14 cellular contexts compared by ENCODE assay signal in genomic region chr1:207871117-207871649, GRCh38. TPM values are rescaled to one million over a fixed set of nuclear protein-coding genes. Genes with fewer than 3 reads are reported as not detected.
A peak's percentile ranks its signal among the peaks of the same experiment; 100 is the strongest.
DNase-seq lines count a peak whose midpoint lies in the region; ATAC-seq and TF ChIP-seq lines count a peak whose summit lies in the region.
"Had no signal": no experiment of that assay in that cellular context is flagged by ENCODE, and none has a peak within 500 bp of the region (broad histone marks: within the 10 kb centered on the region; RNA-seq: fewer than 3 reads in every experiment).

No MANE protein-coding gene starts in this region.

- H3K27me3 ChIP-seq in Loucy (ENCODE audit: insufficient read depth, low read length, poor library complexity, severe bottlenecking) = no peaks in the 10 kb centered on the region
- peaks cover 31% of the 10 kb centered on the region for H3K27me3 ChIP-seq in endodermal cell (ENCODE audit: control insufficient read depth, insufficient read depth, low read length, poor library complexity, severe bottlenecking)

- H3K4me3 ChIP-seq in Loucy (ENCODE audit: low read length, poor library complexity, severe bottlenecking) (no peak overlapping the region), endodermal cell (ENCODE audit: low read length) (no peak overlapping the region)
- H3K4me3 ChIP-seq: lower lobe of right lung had no signal

- H3F3A ChIP-seq in Loucy (ENCODE audit: low read depth) = peaks cover 13% of the 10 kb centered on the region

- no peak overlapping the region for H3K4me2 ChIP-seq in Loucy (ENCODE audit: low read depth, low read length, poor library complexity, severe bottlenecking)

- H3K9ac ChIP-seq in Loucy (ENCODE audit: low read depth, low read length, poor library complexity, severe bottlenecking) (peak overlapping the region; percentile 23), endodermal cell (ENCODE audit: extremely low read depth, low read length, poor library complexity, severe bottlenecking) (no peak overlapping the region)

- peaks cover 75% of the 10 kb centered on the region for H3K4me1 ChIP-seq in Loucy (ENCODE audit: insufficient read depth, low read length, poor library complexity, severe bottlenecking)
- H3K4me1 ChIP-seq in endodermal cell (ENCODE audit: control insufficient read depth, insufficient read depth, low read length) = no peaks in the 10 kb centered on the region

- H3K9me3 Mint-ChIP-seq in activated CD8-positive, alpha-beta memory T cell treated with anti-CD3 and anti-CD28 coated beads, Interleukin-2, amount 10 ng/mL, durations not matched to agents 7 days and 5 days (ENCODE audit: low read depth) = no peaks in the 10 kb centered on the region
- H3K9me3 Mint-ChIP-seq in endodermal cell = no peaks in the 10 kb centered on the region
- no peaks in the 10 kb centered on the region for H3K9me3 Mint-ChIP-seq in stimulated activated naive CD8-positive, alpha-beta T cell treated with anti-CD3 and anti-CD28 coated beads, Interleukin-15, amount 100 ng/mL, for 72 hours

- CTCF ChIA-PET in activated CD8-positive, alpha-beta memory T cell treated with anti-CD3 and anti-CD28 coated beads, Interleukin-2, amount 10 ng/mL, durations not matched to agents 7 days and 5 days (lab: Charles Lee) = interaction anchor here (3.3 to 17.5 kb wide), 4 partner anchors 9 to 92 kb away, joined by 15 to 414 read pairs (median 160); no protein-coding TSS in a partner anchor

- H3K36me3 Mint-ChIP-seq in activated CD8-positive, alpha-beta memory T cell treated with anti-CD3 and anti-CD28 coated beads, Interleukin-2, amount 10 ng/mL, durations not matched to agents 7 days and 5 days = peaks cover 15% of the 10 kb centered on the region
- no peaks in the 10 kb centered on the region for H3K36me3 Mint-ChIP-seq in endodermal cell (ENCODE audit: low read depth)

- peak overlapping the region; percentile 75 for H3K27ac Mint-ChIP-seq in activated CD8-positive, alpha-beta memory T cell treated with anti-CD3 and anti-CD28 coated beads, Interleukin-2, amount 10 ng/mL, durations not matched to agents 7 days and 5 days
- no peak overlapping the region for H3K27ac Mint-ChIP-seq in endodermal cell
- peak overlapping the region in 1 of 2 donors; percentile 2 for H3K27ac Mint-ChIP-seq in stimulated activated naive CD8-positive, alpha-beta T cell treated with anti-CD3 and anti-CD28 coated beads, Interleukin-15, amount 100 ng/mL, for 72 hours

- no peaks in the 10 kb centered on the region for H3K9me2 ChIP-seq in Loucy (replicated peaks; ENCODE audit: low read depth, low read length)

- peaks cover 78% of the 10 kb centered on the region for H3K4me1 Mint-ChIP-seq in activated CD8-positive, alpha-beta memory T cell treated with anti-CD3 and anti-CD28 coated beads, Interleukin-2, amount 10 ng/mL, durations not matched to agents 7 days and 5 days
- H3K4me1 Mint-ChIP-seq in endodermal cell = peaks cover 6% of the 10 kb centered on the region
- H3K4me1 Mint-ChIP-seq in stimulated activated naive CD8-positive, alpha-beta T cell treated with anti-CD3 and anti-CD28 coated beads, Interleukin-15, amount 100 ng/mL, for 72 hours = peaks cover 78% of the 10 kb centered on the region

- H3K36me3 ChIP-seq in Loucy (ENCODE audit: insufficient read depth, low read length) = no peaks in the 10 kb centered on the region
- no peaks in the 10 kb centered on the region for H3K36me3 ChIP-seq in endodermal cell (ENCODE audit: control insufficient read depth, insufficient read depth, low read length)

- ATAC-seq in activated CD8-positive, alpha-beta memory T cell treated with anti-CD3 and anti-CD28 coated beads, Interleukin-2, amount 10 ng/mL, durations not matched to agents 7 days and 5 days = no peak
- ATAC-seq in stimulated activated naive CD8-positive, alpha-beta T cell treated with anti-CD3 and anti-CD28 coated beads, Interleukin-15, amount 100 ng/mL, for 72 hours = no peak
- ATAC-seq in GM21390 (IDR thresholded peaks at IDR 0.05; ENCODE audit: unreplicated experiment) = no peak
- ATAC-seq: lower lobe of right lung, PC-3, sciatic nerve, SK-N-SH treated with all-trans-retinoic acid at 6 μM for 48 hours had no signal

- 95 to 96% methylated on average over 4 to 6 of the region's 6 CpGs for WGBS in endodermal cell (ENCODE audit: insufficient coverage in 1 of 2, insufficient read length in 1 of 2), 2 experiments

- TF ChIP-seq CTCF in Loucy (conservative IDR thresholded peaks at IDR 0.05; ENCODE audit: low read length) (no peak), endodermal cell (conservative IDR thresholded peaks at IDR 0.05) (no peak)

- no peaks in the 10 kb centered on the region for H3K27me3 Mint-ChIP-seq in activated CD8-positive, alpha-beta memory T cell treated with anti-CD3 and anti-CD28 coated beads, Interleukin-2, amount 10 ng/mL, durations not matched to agents 7 days and 5 days
- peaks cover 33% of the 10 kb centered on the region for H3K27me3 Mint-ChIP-seq in endodermal cell (ENCODE audit: insufficient read depth)
- H3K27me3 Mint-ChIP-seq in stimulated activated naive CD8-positive, alpha-beta T cell treated with anti-CD3 and anti-CD28 coated beads, Interleukin-15, amount 100 ng/mL, for 72 hours = no peaks in the 10 kb centered on the region

- peaks cover 37% of the 10 kb centered on the region for H3K79me2 ChIP-seq in Loucy (ENCODE audit: insufficient read depth, low read length)

- no peak overlapping the region for H3K27ac ChIP-seq in endodermal cell (ENCODE audit: low read depth, low read length)

- H2AFZ ChIP-seq in Loucy (ENCODE audit: low read length) = peak overlapping the region; percentile 62; the same call in 1 of the 2 replicates

- no peak for DNase-seq in activated CD8-positive, alpha-beta memory T cell treated with anti-CD3 and anti-CD28 coated beads, Interleukin-2, amount 10 ng/mL, durations not matched to agents 7 days and 5 days
- no peak for DNase-seq in activated CD8-positive, alpha-beta memory T cell treated with anti-CD3 and anti-CD28 coated beads, Interleukin-2, amount 50 U/mL, for 48 hours
- DNase-seq in endodermal cell = peak; percentile 3
- no peak for DNase-seq in stimulated activated naive CD8-positive, alpha-beta T cell treated with anti-CD3 and anti-CD28 coated beads, Interleukin-15, amount 100 ng/mL, for 72 hours
- DNase-seq in DMS153 (lab: John Stamatoyannopoulos, UW) = no peak
- no peak for DNase-seq in stimulated activated CD4-positive, alpha-beta T cell treated with anti-CD3 and anti-CD28 coated beads, Interleukin-1b, Interleukin-23, amount 100 ng/mL, for 48 hours
- DNase-seq: effector CD4-positive, alpha-beta T cell; lower lobe of right lung; PC-3; stimulated activated CD4-positive, alpha-beta T cell treated with anti-CD3 and anti-CD28 coated beads, Interleukin-4, amount 100 ng/mL, for 24 hours had no signal

- H4K20me1 ChIP-seq in Loucy (ENCODE audit: insufficient read depth, low read length, poor library complexity, severe bottlenecking) = peaks cover 19% of the 10 kb centered on the region

- no peaks in the 10 kb centered on the region for H3K9me3 ChIP-seq in Loucy (ENCODE audit: insufficient read depth, low read depth, low read length)
- H3K9me3 ChIP-seq in endodermal cell (ENCODE audit: control insufficient read depth, low read length) = no peaks in the 10 kb centered on the region
- H3K9me3 ChIP-seq: lower lobe of right lung had no signal

- no peak overlapping the region for H3K4me3 Mint-ChIP-seq in activated CD8-positive, alpha-beta memory T cell treated with anti-CD3 and anti-CD28 coated beads, Interleukin-2, amount 10 ng/mL, durations not matched to agents 7 days and 5 days
- no peak overlapping the region for H3K4me3 Mint-ChIP-seq in endodermal cell
- peak overlapping the region; percentile 20 to 21 for H3K4me3 Mint-ChIP-seq in stimulated activated naive CD8-positive, alpha-beta T cell treated with anti-CD3 and anti-CD28 coated beads, Interleukin-15, amount 100 ng/mL, for 72 hours

RNA-seq across cellular contexts. Expression of gene CD34, which starts 39.7 kb away (rescaled TPM):
- total RNA-seq in activated CD8-positive, alpha-beta memory T cell treated with anti-CD3 and anti-CD28 coated beads, Interleukin-2, amount 10 ng/mL, durations not matched to agents 7 days and 5 days = under 1 TPM; 0.02 to 0.06 TPM
- 1 to 10 TPM; 1.6 to 6.9 TPM for total RNA-seq in endodermal cell
- polyA plus RNA-seq in endodermal cell (2013, experiment 1 of 2) = 1.2 TPM
- 0.99 TPM for polyA plus RNA-seq in endodermal cell (2013, experiment 2 of 2)
- total RNA-seq: PC-3 had no signal

Comparison
In these comparisons a context has a peak if more than half of its experiments do, and no peak if none do; other contexts are left out.
1. H3K4me3 Mint-ChIP-seq: peak in stimulated activated naive CD8-positive, alpha-beta T cell treated with anti-CD3 and anti-CD28 coated beads, Interleukin-15, amount 100 ng/mL, for 72 hours (2 of 2); none in activated CD8-positive, alpha-beta memory T cell treated with anti-CD3 and anti-CD28 coated beads, Interleukin-2, amount 10 ng/mL, durations not matched to agents 7 days and 5 days (single experiment) and endodermal cell (single experiment).